In genomic region chr22:30459206-30460052, GRCh38 we compare ENCODE assay signal across 2 cellular contexts.
TF ChIP-seq lines count a peak whose summit lies in the region.

No MANE protein-coding gene starts in this region.

TF ChIP-seq in A549, 52 proteins besides CTCF, POLR2A, EP300 and RAD21 (continued from another document):
- TF ChIP-seq REST (IDR thresholded peaks at IDR 0.05) = peak; percentile 91
- no peak for TF ChIP-seq KDM5A (IDR thresholded peaks at IDR 0.05)

TF ChIP-seq in SK-N-SH, 30 proteins besides CTCF, POLR2A, EP300 and RAD21 (continued from another document):
- TF ChIP-seq REST (IDR thresholded peaks at IDR 0.05; ENCODE audit: low read depth, low read length) = peak; percentile 95
